In genomic region chr11:68581901-68582300, GRCh38 we compare ENCODE assay signal across 25 cellular contexts.
A peak's percentile ranks its signal among the peaks of the same experiment; 100 is the strongest.
DNase-seq lines count a peak whose midpoint lies in the region; ATAC-seq, FAIRE-seq and TF ChIP-seq lines count a peak whose summit lies in the region.
"Had no signal": no experiment of that assay in that cellular context is flagged by ENCODE, and none has a peak within 500 bp of the region (broad histone marks: within the 10 kb centered on the region; RNA-seq: fewer than 3 reads in every experiment).

No MANE protein-coding gene starts in this region.

- FAIRE-seq in HTR-8/SVneo (lab: Jason Lieb, UNC) (peak; percentile 46), GM12891 (lab: Jason Lieb, UNC) (no peak)
- FAIRE-seq: D721Med, frontal cortex, islet of Langerhans had no signal

- no peak overlapping the region for H3K4me3 Mint-ChIP-seq in activated naive CD4-positive, alpha-beta T cell treated with anti-CD3 and anti-CD28 coated beads, Interleukin-2, amount 10 ng/mL, durations not matched to agents 7 days and 5 days
- no peak overlapping the region for H3K4me3 Mint-ChIP-seq in stimulated activated memory B cell treated with anti-CD40 and anti-IgM and Interleukin-4, amounts not matched to agents 10 μg/mL and 1 μg/mL and 100 μg/mL, for 72 hours
- H3K4me3 Mint-ChIP-seq: activated CD4-positive, alpha-beta T cell treated with anti-CD3 and anti-CD28 coated beads, Interleukin-2, amount 10 ng/mL, durations not matched to agents 24 days and 14 days; central memory CD8-positive, alpha-beta T cell had no signal

- H3K4me1 Mint-ChIP-seq in activated naive CD4-positive, alpha-beta T cell treated with anti-CD3 and anti-CD28 coated beads, Interleukin-2, amount 10 ng/mL, durations not matched to agents 7 days and 5 days: peaks cover 2% of the 10 kb centered on the region
- H3K4me1 Mint-ChIP-seq in stimulated activated memory B cell treated with anti-CD40 and anti-IgM and Interleukin-4, amounts not matched to agents 10 μg/mL and 1 μg/mL and 100 μg/mL, for 72 hours: peaks cover 24% of the 10 kb centered on the region

- no peaks in the 10 kb centered on the region for H3K27me3 Mint-ChIP-seq in activated naive CD4-positive, alpha-beta T cell treated with anti-CD3 and anti-CD28 coated beads, Interleukin-2, amount 10 ng/mL, durations not matched to agents 7 days and 5 days
- H3K27me3 Mint-ChIP-seq in stimulated activated memory B cell treated with anti-CD40 and anti-IgM and Interleukin-4, amounts not matched to agents 10 μg/mL and 1 μg/mL and 100 μg/mL, for 72 hours: no peaks in the 10 kb centered on the region
- H3K27me3 Mint-ChIP-seq: activated CD4-positive, alpha-beta T cell treated with anti-CD3 and anti-CD28 coated beads, Interleukin-2, amount 10 ng/mL, durations not matched to agents 24 days and 14 days; central memory CD8-positive, alpha-beta T cell had no signal

- no peak for TF ChIP-seq POLR2A in GM12891 (IDR thresholded peaks at IDR 0.05; ENCODE audit: low read depth, low read length)

- peak overlapping the region; percentile 8 for H3K27ac Mint-ChIP-seq in activated naive CD4-positive, alpha-beta T cell treated with anti-CD3 and anti-CD28 coated beads, Interleukin-2, amount 10 ng/mL, durations not matched to agents 7 days and 5 days
- peak overlapping the region; percentile 0 for H3K27ac Mint-ChIP-seq in stimulated activated memory B cell treated with anti-CD40 and anti-IgM and Interleukin-4, amounts not matched to agents 10 μg/mL and 1 μg/mL and 100 μg/mL, for 72 hours
- H3K27ac Mint-ChIP-seq: activated T-helper 2 cell treated with anti-CD3 and anti-CD28 coated beads, Interferon-gamma antibody, Interleukin-2, Interleukin-4, amounts not matched to agents 10 μg/mL and 5 μg/mL and 100 μg/mL, durations not matched to agents 14 hours and 24 hours and 36 hours had no signal

- CTCF ChIA-PET in activated naive CD4-positive, alpha-beta T cell treated with anti-CD3 and anti-CD28 coated beads, Interleukin-2, amount 10 ng/mL, durations not matched to agents 7 days and 5 days (lab: Charles Lee): interaction anchor here (1.5 kb wide), 1 partner anchor 11 kb away, joined by 3 read pairs; no protein-coding TSS in a partner anchor

- intact Hi-C loops in left ventricle myocardium superior (cut with micrococcal nuclease): no loop called here

- peak; percentile 3 for ATAC-seq in left ventricle myocardium superior
- ATAC-seq in stimulated activated memory B cell treated with anti-CD40 and anti-IgM and Interleukin-4, amounts not matched to agents 10 μg/mL and 1 μg/mL and 100 μg/mL, for 72 hours: no peak
- ATAC-seq: mucosa of descending colon; stimulated activated naive CD8-positive, alpha-beta T cell treated with anti-CD3 and anti-CD28 coated beads, Interleukin-15, Interleukin-2, amounts not matched to agents 100 U/mL and 50 U/mL, for 24 hours had no signal

- H3K9me3 Mint-ChIP-seq in activated naive CD4-positive, alpha-beta T cell treated with anti-CD3 and anti-CD28 coated beads, Interleukin-2, amount 10 ng/mL, durations not matched to agents 7 days and 5 days: no peaks in the 10 kb centered on the region
- no peaks in the 10 kb centered on the region for H3K9me3 Mint-ChIP-seq in stimulated activated memory B cell treated with anti-CD40 and anti-IgM and Interleukin-4, amounts not matched to agents 10 μg/mL and 1 μg/mL and 100 μg/mL, for 72 hours
- H3K9me3 Mint-ChIP-seq: activated CD4-positive, alpha-beta T cell treated with anti-CD3 and anti-CD28 coated beads, Interleukin-2, amount 10 ng/mL, durations not matched to agents 24 days and 14 days; activated T-helper 2 cell treated with anti-CD3 and anti-CD28 coated beads, Interferon-gamma antibody, Interleukin-2, Interleukin-4, amounts not matched to agents 10 μg/mL and 5 μg/mL and 100 μg/mL, durations not matched to agents 14 hours and 24 hours and 36 hours; central memory CD8-positive, alpha-beta T cell had no signal

- DNase-seq in activated naive CD4-positive, alpha-beta T cell treated with anti-CD3 and anti-CD28 coated beads, Interleukin-2, amount 10 ng/mL, durations not matched to agents 7 days and 5 days: no peak
- no peak for DNase-seq in activated naive CD4-positive, alpha-beta T cell (lab: John Stamatoyannopoulos, UW)
- DNase-seq in HTR-8/SVneo (ENCODE audit: insufficient read length, low spot score) (no peak), left ventricle myocardium superior (no peak), amygdala (lab: John Stamatoyannopoulos, UW) (no peak), NCI-H2029 (lab: John Stamatoyannopoulos, UW) (no peak), GM12891 (ENCODE audit: insufficient read length, low spot score) (no peak)
- DNase-seq: activated CD4-positive, alpha-beta T cell treated with anti-CD3 and anti-CD28 coated beads, Interleukin-2, amount 10 ng/mL, durations not matched to agents 24 days and 14 days; amniotic stem cell; C1 segment of cervical spinal cord; EL; mucosa of descending colon; NCI-H1105; NCI-H446; NK-92 treated with Interleukin-12 subunit alpha and Interleukin-12 subunit beta, amount 100 ng/mL, for 24 hours; Peyer's patch; spleen; stimulated activated CD4-positive, alpha-beta T cell treated with anti-CD3 and anti-CD28 coated beads, Interleukin-4, amount 100 ng/mL, for 1 hour; stimulated activated naive CD8-positive, alpha-beta T cell treated with anti-CD3 and anti-CD28 coated beads, Interleukin-15, Interleukin-2, amounts not matched to agents 100 U/mL and 50 U/mL, for 24 hours had no signal

- peaks cover 63% of the 10 kb centered on the region for H3K36me3 Mint-ChIP-seq in activated naive CD4-positive, alpha-beta T cell treated with anti-CD3 and anti-CD28 coated beads, Interleukin-2, amount 10 ng/mL, durations not matched to agents 7 days and 5 days
- peaks cover 44% of the 10 kb centered on the region for H3K36me3 Mint-ChIP-seq in stimulated activated memory B cell treated with anti-CD40 and anti-IgM and Interleukin-4, amounts not matched to agents 10 μg/mL and 1 μg/mL and 100 μg/mL, for 72 hours

TF ChIP-seq in GM12891, 5 proteins besides CTCF, POLR2A, EP300 and RAD21:
- TF ChIP-seq POLR2AphosphoS5 (IDR thresholded peaks at IDR 0.05; ENCODE audit: low read depth, low read length): no peak
- no peak for TF ChIP-seq SPI1 (IDR thresholded peaks at IDR 0.05; ENCODE audit: low read depth, low read length)
- no peak for TF ChIP-seq POU2F2 (IDR thresholded peaks at IDR 0.05; ENCODE audit: low read depth, low read length)
- no peak for TF ChIP-seq TAF1 (IDR thresholded peaks at IDR 0.05; ENCODE audit: low read depth, low read length)
- TF ChIP-seq PAX5 (IDR thresholded peaks at IDR 0.05; ENCODE audit: insufficient read depth, low read length, severe bottlenecking): no peak
TF ChIP-seq in GM12891: peak in this region for 0.
